ENCODE assay signal across 15 cellular contexts in the genomic region with DNA sequence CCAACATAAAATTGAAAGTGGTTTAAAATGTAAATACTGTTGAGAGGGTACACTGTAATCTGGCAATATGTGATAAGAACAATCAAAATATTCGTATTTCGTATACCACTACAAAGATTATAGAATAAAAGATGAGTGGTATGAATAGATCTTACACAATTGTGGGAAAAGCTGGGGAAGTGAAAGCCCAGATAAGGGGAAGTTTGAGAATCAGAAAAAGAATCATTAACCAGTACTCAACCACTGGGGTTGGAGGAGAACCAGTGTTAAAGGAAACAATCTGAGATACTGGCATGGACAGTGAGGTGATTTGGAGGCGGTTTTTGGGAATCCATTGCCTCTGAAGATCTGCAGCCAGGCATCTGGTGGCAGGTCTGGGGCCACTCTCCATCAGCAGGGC. TPM values are rescaled to one million over a fixed set of nuclear protein-coding genes. Genes with fewer than 3 reads are reported as not detected.
A peak's percentile ranks its signal among the peaks of the same experiment; 100 is the strongest.
DNase-seq lines count a peak whose midpoint lies in the region; ATAC-seq and TF ChIP-seq lines count a peak whose summit lies in the region.
"Had no signal": no experiment of that assay in that cellular context is flagged by ENCODE, and none has a peak within 500 bp of the region (broad histone marks: within the 10 kb centered on the region; RNA-seq: fewer than 3 reads in every experiment).

No MANE protein-coding gene starts in this region.

- H3K9me3 Mint-ChIP-seq in endothelial cell (ENCODE audit: unreplicated experiment) (no peaks in the 10 kb centered on the region), type B pancreatic cell (no peaks in the 10 kb centered on the region)
- H3K9me3 Mint-ChIP-seq: activated naive CD4-positive, alpha-beta T cell treated with anti-CD3 and anti-CD28 coated beads for 36 hours had no signal

- H3K36me3 Mint-ChIP-seq in endothelial cell (ENCODE audit: low read depth, unreplicated experiment) (no peaks in the 10 kb centered on the region), type B pancreatic cell (no peaks in the 10 kb centered on the region)

- H3K9me3 ChIP-seq in BLaER1 treated with 17β-estradiol and CSF1 and Interleukin-3, amounts not matched to agents 10 nM and 100 nM (replicated peaks in 1 of 11), result peaks cover 0 to 11% (median 0%) of the 10 kb centered on the region in 11 experiments; a peak in 4 of 22 replicates
- H3K9me3 ChIP-seq in mesenchymal stem cell (ENCODE audit: control insufficient read depth, low read length), result no peaks in the 10 kb centered on the region
- H3K9me3 ChIP-seq: suprapubic skin had no signal

- TF ChIP-seq CTCF in endothelial cell (IDR thresholded peaks at IDR 0.05; ENCODE audit: unreplicated experiment) (no peak), type B pancreatic cell (conservative IDR thresholded peaks at IDR 0.05) (no peak)

- H3K27ac ChIP-seq in BLaER1 treated with 17β-estradiol and CSF1 and Interleukin-3, amounts not matched to agents 10 nM and 100 nM, result peak overlapping the region in 7 of 11 experiments; percentile 36 to 79 (median 57); a peak in 13 of 22 replicates
- H3K27ac ChIP-seq in mesenchymal stem cell (ENCODE audit: low read length, poor library complexity, severe bottlenecking), result no peak overlapping the region
- H3K27ac ChIP-seq: suprapubic skin had no signal

- no peak overlapping the region for H3K4ac ChIP-seq in mesenchymal stem cell (ENCODE audit: low read depth in 1 of 2, low read length in 2 of 2)

- H3K4me3 Mint-ChIP-seq in endothelial cell (ENCODE audit: unreplicated experiment) (no peak overlapping the region), type B pancreatic cell (no peak overlapping the region)
- H3K4me3 Mint-ChIP-seq: activated naive CD4-positive, alpha-beta T cell treated with anti-CD3 and anti-CD28 coated beads for 36 hours had no signal

- no peak overlapping the region for H2AK5ac ChIP-seq in mesenchymal stem cell (ENCODE audit: low read length, severe bottlenecking)

- peaks cover 1% of the 10 kb centered on the region for H3K27me3 Mint-ChIP-seq in endothelial cell (ENCODE audit: unreplicated experiment)
- H3K27me3 Mint-ChIP-seq in type B pancreatic cell, result no peaks in the 10 kb centered on the region

- H3K18ac ChIP-seq in mesenchymal stem cell (ENCODE audit: low read depth in 1 of 2, low read length in 2 of 2), result no peak overlapping the region

- no peak overlapping the region for H2BK120ac ChIP-seq in mesenchymal stem cell (ENCODE audit: low read depth, low read length)

- peak; percentile 88 for ATAC-seq in GM19438 (IDR thresholded peaks at IDR 0.05; ENCODE audit: low read depth, unreplicated experiment)
- ATAC-seq in HG02943 (IDR thresholded peaks at IDR 0.05; ENCODE audit: low read depth, unreplicated experiment), result peak; percentile 63

- H2BK12ac ChIP-seq in mesenchymal stem cell (ENCODE audit: low read length in 2 of 2), result no peak overlapping the region

- peaks cover 0 to 4% (median 0%) of the 10 kb centered on the region in 11 experiments; a peak in 4 of 22 replicates for H4K20me1 ChIP-seq in BLaER1 treated with 17β-estradiol and CSF1 and Interleukin-3, amounts not matched to agents 10 nM and 100 nM

- no peak overlapping the region for H3K23ac ChIP-seq in mesenchymal stem cell (ENCODE audit: low read length in 2 of 2)

- no peaks in the 10 kb centered on the region for H3K79me1 ChIP-seq in mesenchymal stem cell (replicated peaks; ENCODE audit: low read length, poor library complexity, severe bottlenecking)

- H3K14ac ChIP-seq in mesenchymal stem cell (ENCODE audit: low read length in 2 of 2), result no peak overlapping the region

- H3K9ac ChIP-seq in BLaER1 treated with 17β-estradiol and CSF1 and Interleukin-3, amounts not matched to agents 10 nM and 100 nM, result peak overlapping the region in 2 of 11 experiments; percentile 43 to 57; a peak in 3 of 22 replicates
- no peak overlapping the region for H3K9ac ChIP-seq in mesenchymal stem cell (ENCODE audit: low read length)

- H2BK15ac ChIP-seq in mesenchymal stem cell (ENCODE audit: low read depth, poor library complexity, severe bottlenecking), result no peak overlapping the region

- no peak overlapping the region for H2BK5ac ChIP-seq in mesenchymal stem cell (ENCODE audit: low read depth, low read length, poor library complexity, severe bottlenecking)

- peaks cover 0 to 44% (median 12%) of the 10 kb centered on the region in 10 experiments; a peak in 12 of 20 replicates for H3K4me1 ChIP-seq in BLaER1 treated with 17β-estradiol and CSF1 and Interleukin-3, amounts not matched to agents 10 nM and 100 nM
- H3K4me1 ChIP-seq in mesenchymal stem cell (ENCODE audit: control insufficient read depth, insufficient read depth, low read depth, low read length), result no peaks in the 10 kb centered on the region
- H3K4me1 ChIP-seq: suprapubic skin had no signal

- peak overlapping the region in 8 of 11 experiments; percentile 41 to 83 (median 62); a peak in 14 of 22 replicates for H3K4me2 ChIP-seq in BLaER1 treated with 17β-estradiol and CSF1 and Interleukin-3, amounts not matched to agents 10 nM and 100 nM
- H3K4me2 ChIP-seq in mesenchymal stem cell (ENCODE audit: low read length, poor library complexity, severe bottlenecking), result no peak overlapping the region

- no peak overlapping the region for H4K91ac ChIP-seq in mesenchymal stem cell (ENCODE audit: low read length)

- H2AFZ ChIP-seq in mesenchymal stem cell (ENCODE audit: low read depth, low read length), result no peak overlapping the region

- no peak overlapping the region for H3K4me3 ChIP-seq in BLaER1 treated with 17β-estradiol and CSF1 and Interleukin-3, amounts not matched to agents 10 nM and 100 nM
- H3K4me3 ChIP-seq in mesenchymal stem cell (ENCODE audit: insufficient read depth in 1 of 2, low read depth in 1 of 2, low read length in 2 of 2), result no peak overlapping the region
- H3K4me3 ChIP-seq: suprapubic skin had no signal

- no peak overlapping the region for H3K27ac Mint-ChIP-seq in endothelial cell (ENCODE audit: unreplicated experiment)
- H3K27ac Mint-ChIP-seq in type B pancreatic cell, result no peak overlapping the region
- H3K27ac Mint-ChIP-seq: activated naive CD4-positive, alpha-beta T cell treated with anti-CD3 and anti-CD28 coated beads for 36 hours had no signal

- DNase-seq in NOMO-1 (lab: John Stamatoyannopoulos, UW; ENCODE audit: unreplicated experiment in 2 of 2) (peak; percentile 86 to 100), endothelial cell (ENCODE audit: low spot score) (no peak), mesenchymal stem cell (no peak), COR-L47 (lab: John Stamatoyannopoulos, UW) (no peak), type B pancreatic cell (ENCODE audit: extremely low spot score, unreplicated experiment) (no peak)
- DNase-seq: activated naive CD4-positive, alpha-beta T cell treated with anti-CD3 and anti-CD28 coated beads for 36 hours; Calu3; cerebellar nuclear complex; HCEC 1CT; midbrain; NCI-H2107 had no signal

- H4K8ac ChIP-seq in mesenchymal stem cell (ENCODE audit: low read length), result no peak overlapping the region

- no peaks in the 10 kb centered on the region for H3K36me3 ChIP-seq in BLaER1 treated with 17β-estradiol and CSF1 and Interleukin-3, amounts not matched to agents 10 nM and 100 nM
- H3K36me3 ChIP-seq in mesenchymal stem cell (ENCODE audit: control insufficient read depth in 1 of 2, insufficient read depth in 2 of 2, low read depth in 1 of 2, low read length in 2 of 2), result no peaks in the 10 kb centered on the region
- H3K36me3 ChIP-seq: suprapubic skin had no signal

- H3K4me1 Mint-ChIP-seq in endothelial cell (ENCODE audit: unreplicated experiment) (peaks cover 11% of the 10 kb centered on the region), type B pancreatic cell (ENCODE audit: unreplicated experiment) (no peaks in the 10 kb centered on the region)

- WGBS in mesenchymal stem cell, result 83% methylated on average over 1 of the region's 3 CpGs

- H3K27me3 ChIP-seq in BLaER1 treated with 17β-estradiol and CSF1 and Interleukin-3, amounts not matched to agents 10 nM and 100 nM, result peaks cover 0 to 37% (median 0%) of the 10 kb centered on the region in 11 experiments; a peak in 3 of 22 replicates
- no peaks in the 10 kb centered on the region for H3K27me3 ChIP-seq in mesenchymal stem cell (ENCODE audit: control insufficient read depth in 1 of 2, insufficient read depth in 1 of 2, low read length in 2 of 2)
- H3K27me3 ChIP-seq: suprapubic skin had no signal

RNA-seq across cellular contexts. Expression of a gene that starts 59.7 kb away (rescaled TPM):
- total RNA-seq in endothelial cell (ENCODE audit: unreplicated experiment), result 30.2 TPM
- 6.6 TPM for polyA plus RNA-seq in mesenchymal stem cell (2013, experiment 1 of 2)
- polyA plus RNA-seq in mesenchymal stem cell (2013, experiment 2 of 2), result 6.1 TPM
- 38.1 and 43.5 TPM in 2 replicates for total RNA-seq in type B pancreatic cell (ENCODE audit: low replicate concordance)

Comparison
In these comparisons a context has a peak if more than half of its experiments do, and no peak if none do; other contexts are left out.
1. DNase-seq: peak in NOMO-1 (2 of 2); none in endothelial cell (single experiment), mesenchymal stem cell (single experiment), COR-L47 (single experiment) and type B pancreatic cell (single experiment).